In genomic region chr21:28699186-28699585, GRCh38 we compare ENCODE assay signal across 21 cellular contexts.
A peak's percentile ranks its signal among the peaks of the same experiment; 100 is the strongest.
DNase-seq lines count a peak whose midpoint lies in the region; ATAC-seq, FAIRE-seq and TF ChIP-seq lines count a peak whose summit lies in the region.
"Had no signal": no experiment of that assay in that cellular context is flagged by ENCODE, and none has a peak within 500 bp of the region (broad histone marks: within the 10 kb centered on the region; RNA-seq: fewer than 3 reads in every experiment).

No MANE protein-coding gene starts in this region.

- H3K9me3 Mint-ChIP-seq in nephron progenitor cell, result peaks cover 54% of the 10 kb centered on the region

- peak overlapping the region; percentile 95 for H3K27ac Mint-ChIP-seq in nephron progenitor cell
- H3K27ac Mint-ChIP-seq: CD4-positive, CD25-positive, alpha-beta regulatory T cell; HFFc6 had no signal

- CTCF ChIA-PET in IMR-90 (lab: Yijun Ruan, JAX), result interaction anchor here (0.6 kb wide), 1 partner anchor 19 kb away, joined by 3 read pairs; no protein-coding TSS in a partner anchor

- no peak overlapping the region for H3K4me3 Mint-ChIP-seq in nephron progenitor cell
- H3K4me3 Mint-ChIP-seq: CD4-positive, CD25-positive, alpha-beta regulatory T cell; CD8-positive, alpha-beta memory T cell; HFFc6 had no signal

- peaks cover 33% of the 10 kb centered on the region for H3K4me1 Mint-ChIP-seq in nephron progenitor cell

- TF ChIP-seq CTCF in D721Med (IDR thresholded peaks at IDR 0.05; ENCODE audit: insufficient read depth, missing control alignments) (no peak), IMR-90 (conservative IDR thresholded peaks at IDR 0.05; ENCODE audit: low read depth, low read length) (no peak), nephron progenitor cell (IDR thresholded peaks at IDR 0.05) (no peak), sigmoid colon (IDR thresholded peaks at IDR 0.05) (no peak)

- no peak overlapping the region for H4K8ac ChIP-seq in IMR-90 (ENCODE audit: low read depth in 2 of 2, low read length in 2 of 2)

- no peak overlapping the region for H3K23ac ChIP-seq in IMR-90 (ENCODE audit: low read depth, low read length)

- H3K36me3 ChIP-seq in IMR-90 (ENCODE audit: control insufficient read depth, insufficient read depth, low read length) (no peaks in the 10 kb centered on the region), adipocyte (ENCODE audit: control insufficient read depth, insufficient read depth, low read length, severe bottlenecking) (no peaks in the 10 kb centered on the region), sigmoid colon (no peaks in the 10 kb centered on the region)
- H3K36me3 ChIP-seq: BE2C had no signal

- dilution Hi-C loops in IMR-90 (cut with HindIII; ENCODE audit: low sequenced_read_pairs, unreplicated experiment), result no loop called here

- no peaks in the 10 kb centered on the region for H3K9me1 ChIP-seq in IMR-90 (ENCODE audit: insufficient read depth, low read length)

- H3K4me3 ChIP-seq in IMR-90 (ENCODE audit: insufficient read depth, low read depth, low read length) (no peak overlapping the region), adipocyte (ENCODE audit: low read length) (no peak overlapping the region), sigmoid colon (no peak overlapping the region)

- H3K9me3 ChIP-seq in IMR-90 (ENCODE audit: control insufficient read depth, insufficient read depth, low read length) (no peaks in the 10 kb centered on the region), adipocyte (ENCODE audit: control insufficient read depth, low read length) (peaks cover 5% of the 10 kb centered on the region), sigmoid colon (peaks cover 0 to 3% (median 0%) of the 10 kb centered on the region in 4 donors)

- POLR2A ChIA-PET in IMR-90 (lab: Charles Lee; ENCODE audit: unreplicated experiment), result no interaction called here

- no peak overlapping the region for H2AK5ac ChIP-seq in IMR-90 (ENCODE audit: low read depth, low read length)

- FAIRE-seq in D721Med (lab: Jason Lieb, UNC), result peak; percentile 6
- FAIRE-seq: A204.1, HepG2 had no signal

- no peak overlapping the region for H3K56ac ChIP-seq in IMR-90 (ENCODE audit: extremely low read depth, insufficient read depth, low read length)

- H3K36me3 Mint-ChIP-seq in nephron progenitor cell (ENCODE audit: low read depth), result peaks cover 33% of the 10 kb centered on the region

- DNase-seq in D721Med (ENCODE audit: insufficient read length, low spot score), result no peak
- DNase-seq in IMR-90, result no peak
- no peak for DNase-seq in adipocyte (ENCODE audit: low read depth)
- no peak for DNase-seq in nephron progenitor cell
- DNase-seq in sigmoid colon, result no peak
- DNase-seq in foreskin melanocyte, result no peak
- DNase-seq: ACHN; BE2C; C1 segment of cervical spinal cord; CD4-positive, CD25-positive, alpha-beta regulatory T cell; CD8-positive, alpha-beta memory T cell; COR-L47; DMS79 treated with DMSO at 0.1 percent for 48 hours; GF-D8; GOT3; H7; HFFc6 had no signal

- no TSS peak for BruUV-seq in IMR-90 (replicated peaks; lab: Mats Ljungman, UMichigan)

- H3K9ac ChIP-seq in IMR-90 (ENCODE audit: low read depth, low read length) (no peak overlapping the region), adipocyte (ENCODE audit: low read length) (peak overlapping the region; percentile 60)

- TF ChIP-seq EP300 in sigmoid colon (IDR thresholded peaks at IDR 0.05), result no peak

- intact Hi-C loops in IMR-90 (cut with micrococcal nuclease) (no loop called here), sigmoid colon (cut with DNase I) (no loop called here)

- H2BK20ac ChIP-seq in IMR-90 (ENCODE audit: low read depth, low read length), result no peak overlapping the region

- in situ Hi-C loops in IMR-90 (cut with MboI; ENCODE audit: low sequenced_read_pairs), result no loop called here

- H3K27me3 ChIP-seq in IMR-90 (ENCODE audit: control insufficient read depth, insufficient read depth, low read length) (no peaks in the 10 kb centered on the region), adipocyte (replicated peaks; ENCODE audit: control insufficient read depth, insufficient read depth, low read length) (no peaks in the 10 kb centered on the region), sigmoid colon (no peaks in the 10 kb centered on the region)
- H3K27me3 ChIP-seq: BE2C had no signal

- H2AK9ac ChIP-seq in IMR-90 (replicated peaks; ENCODE audit: low read depth, low read length, poor library complexity), result no peak overlapping the region

- no peak overlapping the region for H2BK5ac ChIP-seq in IMR-90 (ENCODE audit: low read depth, low read length, poor library complexity, severe bottlenecking)

- H3K4ac ChIP-seq in IMR-90 (ENCODE audit: low read depth, low read length), result no peak overlapping the region

- no peak overlapping the region for H3K18ac ChIP-seq in IMR-90 (ENCODE audit: low read depth, low read length)

- TF ChIP-seq RAD21 in IMR-90 (IDR thresholded peaks at IDR 0.05; ENCODE audit: low read length), result no peak

- no peak overlapping the region for H4K5ac ChIP-seq in IMR-90 (ENCODE audit: low read depth, low read length)

- H4K20me1 ChIP-seq in IMR-90 (ENCODE audit: insufficient read depth, low read length), result no peaks in the 10 kb centered on the region

- no peak overlapping the region for H2BK120ac ChIP-seq in IMR-90 (ENCODE audit: low read depth, low read length)

- H3K4me1 ChIP-seq in IMR-90 (ENCODE audit: control insufficient read depth, insufficient read depth, low read length) (no peaks in the 10 kb centered on the region), adipocyte (ENCODE audit: control insufficient read depth, insufficient read depth, low read length) (peaks cover 36% of the 10 kb centered on the region), sigmoid colon (peaks cover 0 to 9% (median 5%) of the 10 kb centered on the region in 4 donors)
- H3K4me1 ChIP-seq: BE2C had no signal

- H3K14ac ChIP-seq in IMR-90 (replicated peaks; ENCODE audit: low read depth, low read length), result no peak overlapping the region

- no peaks in the 10 kb centered on the region for H3K27me3 Mint-ChIP-seq in nephron progenitor cell (ENCODE audit: low read depth, poor library complexity)
- H3K27me3 Mint-ChIP-seq: CD4-positive, CD25-positive, alpha-beta regulatory T cell; CD8-positive, alpha-beta memory T cell had no signal

- ATAC-seq in IMR-90 (ENCODE audit: low read depth) (peak; percentile 29; the same call in 1 of the 2 replicates), HG03280 (IDR thresholded peaks at IDR 0.05; ENCODE audit: unreplicated experiment) (no peak)
- ATAC-seq: HCT116, HepG2 had no signal

- H3K27ac ChIP-seq in IMR-90 (ENCODE audit: insufficient read depth, low read length) (no peak overlapping the region), sigmoid colon (no peak overlapping the region)

- WGBS in IMR-90 (ENCODE audit: extremely low coverage in 2 of 2, insufficient read length in 1 of 2), 2 experiments, result 60% methylated on average over 1 of the region's 1 CpG; no CpG with 5 or more reads in 1 of the 2 experiments
- 70 to 77% methylated on average over 1 of the region's 1 CpG for WGBS in sigmoid colon, 2 donors

- TF ChIP-seq POLR2A in IMR-90 (IDR thresholded peaks at IDR 0.05; ENCODE audit: low read depth, low read length) (no peak), sigmoid colon (IDR thresholded peaks at IDR 0.05) (no peak)

- H2BK15ac ChIP-seq in IMR-90 (ENCODE audit: low read depth, low read length), result no peak overlapping the region

- H3K4me2 ChIP-seq in IMR-90 (ENCODE audit: low read depth, low read length), result no peak overlapping the region

- no peak overlapping the region for H2AFZ ChIP-seq in IMR-90 (replicated peaks; ENCODE audit: low read length, poor library complexity)

- no peak overlapping the region for H4K91ac ChIP-seq in IMR-90 (ENCODE audit: insufficient read depth, low read depth, low read length)

- H3K79me1 ChIP-seq in IMR-90 (ENCODE audit: low read depth in 1 of 2, low read length in 2 of 2), result no peaks in the 10 kb centered on the region

TF ChIP-seq in IMR-90, 13 proteins besides CTCF, POLR2A, EP300 and RAD21:
- TF ChIP-seq MAFK (IDR thresholded peaks at IDR 0.05; ENCODE audit: low read depth, low read length) (no peak), BHLHE40 (IDR thresholded peaks at IDR 0.05; ENCODE audit: low read depth, low read length) (no peak), SMC3 (IDR thresholded peaks at IDR 0.05; ENCODE audit: low read depth, low read length) (no peak), CHD1 (IDR thresholded peaks at IDR 0.05; ENCODE audit: low read depth, low read length) (no peak), RCOR1 (IDR thresholded peaks at IDR 0.05; ENCODE audit: insufficient replicate concordance, low read length) (no peak), RFX5 (IDR thresholded peaks at IDR 0.05; ENCODE audit: low read depth, low read length) (no peak), MXI1 (IDR thresholded peaks at IDR 0.05; ENCODE audit: borderline replicate concordance, low read depth, low read length) (no peak), FOS (IDR thresholded peaks at IDR 0.05; ENCODE audit: low read depth, low read length) (no peak), NFE2L2 (IDR thresholded peaks at IDR 0.05; ENCODE audit: low read depth, low read length) (no peak), MAZ (IDR thresholded peaks at IDR 0.05; ENCODE audit: borderline replicate concordance, low read depth, low read length) (no peak), CEBPB (IDR thresholded peaks at IDR 0.05; ENCODE audit: low read depth, low read length) (no peak)
- TF ChIP-seq, protein P1, sequence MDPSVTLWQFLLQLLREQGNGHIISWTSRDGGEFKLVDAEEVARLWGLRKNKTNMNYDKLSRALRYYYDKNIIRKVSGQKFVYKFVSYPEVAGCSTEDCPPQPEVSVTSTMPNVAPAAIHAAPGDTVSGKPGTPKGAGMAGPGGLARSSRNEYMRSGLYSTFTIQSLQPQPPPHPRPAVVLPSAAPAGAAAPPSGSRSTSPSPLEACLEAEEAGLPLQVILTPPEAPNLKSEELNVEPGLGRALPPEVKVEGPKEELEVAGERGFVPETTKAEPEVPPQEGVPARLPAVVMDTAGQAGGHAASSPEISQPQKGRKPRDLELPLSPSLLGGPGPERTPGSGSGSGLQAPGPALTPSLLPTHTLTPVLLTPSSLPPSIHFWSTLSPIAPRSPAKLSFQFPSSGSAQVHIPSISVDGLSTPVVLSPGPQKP (IDR thresholded peaks at IDR 0.05; ENCODE audit: borderline replicate concordance, low read depth, low read length), result no peak
- TF ChIP-seq, protein P2, sequence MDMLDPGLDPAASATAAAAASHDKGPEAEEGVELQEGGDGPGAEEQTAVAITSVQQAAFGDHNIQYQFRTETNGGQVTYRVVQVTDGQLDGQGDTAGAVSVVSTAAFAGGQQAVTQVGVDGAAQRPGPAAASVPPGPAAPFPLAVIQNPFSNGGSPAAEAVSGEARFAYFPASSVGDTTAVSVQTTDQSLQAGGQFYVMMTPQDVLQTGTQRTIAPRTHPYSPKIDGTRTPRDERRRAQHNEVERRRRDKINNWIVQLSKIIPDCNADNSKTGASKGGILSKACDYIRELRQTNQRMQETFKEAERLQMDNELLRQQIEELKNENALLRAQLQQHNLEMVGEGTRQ (IDR thresholded peaks at IDR 0.05; ENCODE audit: low read depth, low read length), result no peak
